ENCODE assay signal across 23 cellular contexts in genomic region chr3:187242900-187243299, GRCh38. TPM values are rescaled to one million over a fixed set of nuclear protein-coding genes. Genes with fewer than 3 reads are reported as not detected.
"Had no signal": no experiment of that assay in that cellular context is flagged by ENCODE, and none has a peak within 500 bp of the region (broad histone marks: within the 10 kb centered on the region; RNA-seq: fewer than 3 reads in every experiment).

No MANE protein-coding gene starts in this region.

- H3K36me3 Mint-ChIP-seq: natural killer cell, type B pancreatic cell had no signal

- H3K4me1 Mint-ChIP-seq: natural killer cell had no signal

- H3K27me3 ChIP-seq: esophagus muscularis mucosa, gastrocnemius medialis, heart right ventricle, ovary, right atrium auricular region, sigmoid colon, suprapubic skin, thyroid gland had no signal

- H3K4me1 ChIP-seq: esophagus muscularis mucosa, gastrocnemius medialis, right atrium auricular region, sigmoid colon, thyroid gland had no signal

- ATAC-seq: effector memory CD8-positive, alpha-beta T cell; gastrocnemius medialis; mucosa of descending colon; natural killer cell had no signal

- H3K27ac Mint-ChIP-seq: dendritic cell treated with granulocyte-macrophage colony-stimulating factor and Interleukin-4, amounts not matched to agents 40 ng/mL and 50 ng/mL, for 4 days; effector memory CD8-positive, alpha-beta T cell; natural killer cell; type B pancreatic cell had no signal

- H3K36me3 ChIP-seq: esophagus muscularis mucosa, gastrocnemius medialis, ovary, right atrium auricular region, suprapubic skin, thyroid gland had no signal

- H3K9me3 Mint-ChIP-seq: effector memory CD8-positive, alpha-beta T cell had no signal

- H3K4me3 ChIP-seq: esophagus muscularis mucosa, gastrocnemius medialis, heart right ventricle, mucosa of descending colon, ovary, right atrium auricular region, sigmoid colon, skin epidermis, suprapubic skin, thyroid gland had no signal

- DNase-seq: effector memory CD8-positive, alpha-beta T cell; gastrocnemius medialis; heart right ventricle; hypothalamus; mucosa of descending colon; natural killer cell; nucleus accumbens; ovary; sigmoid colon; stimulated activated CD4-positive, alpha-beta T cell treated with anti-CD3 and anti-CD28 coated beads, Interleukin-12 subunit alpha, Interleukin-12 subunit beta, amount 100 ng/mL, for 4 hours; stimulated activated naive CD4-positive, alpha-beta T cell; thyroid gland had no signal

- H3K4me3 Mint-ChIP-seq: dendritic cell treated with granulocyte-macrophage colony-stimulating factor and Interleukin-4, amounts not matched to agents 40 ng/mL and 50 ng/mL, for 4 days; effector memory CD8-positive, alpha-beta T cell; natural killer cell; neural crest cell; type B pancreatic cell had no signal

- H3K9me3 ChIP-seq: esophagus muscularis mucosa, gastrocnemius medialis, heart right ventricle, mucosa of descending colon, ovary, right atrium auricular region, sigmoid colon, suprapubic skin, thyroid gland had no signal

RNA-seq across cellular contexts. Expression of gene RTP1, which starts 45.6 kb away (rescaled TPM):
- total RNA-seq: esophagus muscularis mucosa, fibroblast of villous mesenchyme, gastrocnemius medialis, liver, lung microvascular endothelial cell, mucosa of descending colon, natural killer cell, neural crest cell, posterior vena cava, right atrium auricular region, sigmoid colon, suprapubic skin, thyroid gland had no signal

RNA-seq across cellular contexts. Expression of gene MASP1, which starts 48.6 kb away (rescaled TPM):
- total RNA-seq: natural killer cell had no signal
